Comparison of ENCODE assay signal across 10 cellular contexts in the genomic region with DNA sequence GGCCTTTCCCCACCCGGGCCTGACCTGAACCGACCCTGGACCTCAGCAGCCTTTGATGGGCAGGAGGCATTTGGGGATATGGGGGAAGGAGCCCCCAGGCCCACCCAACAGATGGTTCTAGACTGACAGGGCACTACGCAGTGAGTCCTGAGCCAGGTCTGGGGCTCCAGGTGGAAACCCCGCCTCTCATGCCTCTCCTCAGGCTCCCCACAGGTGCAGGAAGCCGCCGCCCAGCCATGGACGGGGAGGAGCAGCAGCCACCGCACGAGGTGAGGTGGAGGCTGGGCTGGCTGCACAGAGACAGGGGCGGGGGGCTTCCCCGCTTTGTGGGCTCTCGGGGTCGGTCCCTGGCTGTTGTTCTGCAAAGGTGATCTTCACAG. TPM values are rescaled to one million over a fixed set of nuclear protein-coding genes. Genes with fewer than 3 reads are reported as not detected.
A peak's percentile ranks its signal among the peaks of the same experiment; 100 is the strongest.
DNase-seq lines count a peak whose midpoint lies in the region; ATAC-seq, FAIRE-seq and TF ChIP-seq lines count a peak whose summit lies in the region.
"Had no signal": no experiment of that assay in that cellular context is flagged by ENCODE, and none has a peak within 500 bp of the region (broad histone marks: within the 10 kb centered on the region; RNA-seq: fewer than 3 reads in every experiment).

No MANE protein-coding gene starts in this region.

- no peak overlapping the region for H2BK120ac ChIP-seq in H1 (replicated peaks; ENCODE audit: low read depth, low read length)

- H3K4me3 ChIP-seq in A673 (ENCODE audit: low read depth, low read length, poor library complexity, severe bottlenecking) (no peak overlapping the region), HEK293 (ENCODE audit: low read depth, low read length) (no peak overlapping the region), H1 (ENCODE audit: extremely low read depth in 1 of 4, insufficient read depth in 2 of 4, low read depth in 3 of 4, low read length in 4 of 4) (no peak overlapping the region), breast epithelium (no peak overlapping the region), hepatocyte (no peak overlapping the region)
- H3K4me3 ChIP-seq: SJSA1 had no signal

- FAIRE-seq in H1 (lab: Jason Lieb, UNC): no peak

- TF ChIP-seq RAD21 in H1 (IDR thresholded peaks at IDR 0.05 in 1 of 2, conservative IDR thresholded peaks at IDR 0.05 in 1 of 2; ENCODE audit: low read depth in 2 of 2, low read length in 2 of 2): no peak

- no peak overlapping the region for H4K91ac ChIP-seq in H1 (replicated peaks; ENCODE audit: insufficient read length, low read length)

- H3K14ac ChIP-seq in H1 (ENCODE audit: insufficient read length): no peak overlapping the region

- peak overlapping the region; percentile 89 for H3K4me3 Mint-ChIP-seq in activated CD8-positive, alpha-beta T cell treated with anti-CD3 and anti-CD28 coated beads for 36 hours

- 82% methylated on average over 10 of the region's 13 CpGs; no CpG with 5 or more reads in 1 of the 2 experiments for WGBS in H1 (ENCODE audit: extremely low coverage in 1 of 2, insufficient coverage in 1 of 2, insufficient read length in 1 of 2, insufficient replicate concordance in 2 of 2, low coverage in 1 of 2, low lambda C conversion rate in 2 of 2, missing lambda C conversion rate in 1 of 2), 2 experiments
- WGBS in hepatocyte (ENCODE audit: low lambda C conversion rate, missing lambda C conversion rate): 85% methylated on average over 13 of the region's 13 CpGs

- intact Hi-C loops in A673 (cut with micrococcal nuclease; ENCODE audit: unreplicated experiment): no loop called here
- intact Hi-C loops in activated CD8-positive, alpha-beta T cell treated with anti-CD3 and anti-CD28 coated beads for 36 hours (cut with micrococcal nuclease): no loop called here
- intact Hi-C loops in breast epithelium (cut with DNase I; ENCODE audit: low total_unique reads): loop anchor here (1.0 kb wide), 1 partner anchor 44 kb away; no protein-coding TSS in a partner anchor

- no peak overlapping the region for H2AK5ac ChIP-seq in H1 (ENCODE audit: low read depth, low read length)

- CTCF ChIA-PET in A673 (lab: Charles Lee): no interaction called here
- CTCF ChIA-PET in HEK293 (lab: Yijun Ruan, JAX): no interaction called here
- CTCF ChIA-PET in activated CD8-positive, alpha-beta T cell treated with anti-CD3 and anti-CD28 coated beads for 36 hours (lab: Charles Lee): interaction anchor here (2.5 kb wide), 1 partner anchor 44 kb away, joined by 9 read pairs; no protein-coding TSS in a partner anchor
- CTCF ChIA-PET in H1 (lab: Charles Lee; ENCODE audit: partially characterized antibody): interaction anchor here (0.6 to 3.0 kb wide), 3 partner anchors 14 to 43 kb away, joined by 3 to 9 read pairs (median 3); no protein-coding TSS in a partner anchor

- no peaks in the 10 kb centered on the region for H3K27me3 Mint-ChIP-seq in activated CD8-positive, alpha-beta T cell treated with anti-CD3 and anti-CD28 coated beads for 36 hours

- DNase-seq in A673 (ENCODE audit: low spot score) (no peak), H1 (ENCODE audit: low read depth in 1 of 2, low spot score in 2 of 2) (no peak), breast epithelium (ENCODE audit: low spot score in 2 of 2) (no peak), superior temporal gyrus (ENCODE audit: extremely low spot score) (no peak), hepatocyte (ENCODE audit: low spot score) (no peak)
- peak; percentile 62 for DNase-seq in activated CD8-positive, alpha-beta T cell treated with anti-CD3 and anti-CD28 coated beads for 36 hours
- DNase-seq: midbrain had no signal

- BruUV-seq in A673 (replicated peaks; lab: Mats Ljungman, UMichigan): no TSS peak

- peaks cover 12% of the 10 kb centered on the region for H3K79me1 ChIP-seq in H1 (ENCODE audit: low read depth, low read length)

- no peak overlapping the region for H3K56ac ChIP-seq in H1 (replicated peaks; ENCODE audit: insufficient read length, low read depth, low read length)

- H3K4me1 Mint-ChIP-seq in activated CD8-positive, alpha-beta T cell treated with anti-CD3 and anti-CD28 coated beads for 36 hours (ENCODE audit: low read depth): peaks cover 38% of the 10 kb centered on the region

- H4K20me1 ChIP-seq in H1 (replicated peaks in 1 of 2; ENCODE audit: control insufficient read depth in 1 of 2, insufficient read depth in 2 of 2, low read length in 2 of 2) (peaks cover 21 to 31% of the 10 kb centered on the region in 2 experiments), hepatocyte (ENCODE audit: insufficient read depth, poor library complexity, severe bottlenecking) (no peaks in the 10 kb centered on the region)

- no peaks in the 10 kb centered on the region for H3K9me3 ChIP-seq in A673 (ENCODE audit: low read depth, low read length, poor library complexity, severe bottlenecking)
- no peaks in the 10 kb centered on the region for H3K9me3 ChIP-seq in HEK293 (ENCODE audit: control insufficient read depth, insufficient read depth, low read depth, low read length)
- no peaks in the 10 kb centered on the region for H3K9me3 ChIP-seq in H1 (ENCODE audit: insufficient read depth in 2 of 2, low read depth in 1 of 2, low read length in 1 of 2)
- H3K9me3 ChIP-seq in breast epithelium: no peaks in the 10 kb centered on the region
- H3K9me3 ChIP-seq in hepatocyte (ENCODE audit: low read depth): no peaks in the 10 kb centered on the region
- H3K9me3 ChIP-seq: SJSA1 had no signal

- H2BK12ac ChIP-seq in H1 (ENCODE audit: low read depth, low read length): no peak overlapping the region

- H3K4me2 ChIP-seq in H1 (ENCODE audit: insufficient read depth in 1 of 2, low read depth in 2 of 2, low read length in 2 of 2) (no peak overlapping the region), hepatocyte (no peak overlapping the region)

- H3K27ac ChIP-seq in A673 (ENCODE audit: low read depth, low read length, poor library complexity, severe bottlenecking) (peak overlapping the region; percentile 30), HEK293 (ENCODE audit: extremely low read depth, low read depth, low read length) (no peak overlapping the region), H1 (ENCODE audit: low read depth, low read length) (peak overlapping the region; percentile 32; the same call in 1 of the 2 replicates), breast epithelium (no peak overlapping the region), hepatocyte (no peak overlapping the region)
- H3K27ac ChIP-seq: SJSA1 had no signal

- H3K79me2 ChIP-seq in H1 (ENCODE audit: control insufficient read depth in 1 of 2, insufficient read depth in 2 of 2, low read length in 2 of 2): peaks cover 0 to 19% of the 10 kb centered on the region in 2 experiments; a peak in 1 of 4 replicates
- peaks cover 40% of the 10 kb centered on the region for H3K79me2 ChIP-seq in hepatocyte

- no peak for TF ChIP-seq EP300 in H1 (IDR thresholded peaks at IDR 0.05; ENCODE audit: borderline replicate concordance in 1 of 2, low read depth in 2 of 2, low read length in 2 of 2)

- no peak overlapping the region for H2BK5ac ChIP-seq in H1 (ENCODE audit: low read depth, low read length)

- no peak overlapping the region for H2BK20ac ChIP-seq in H1 (ENCODE audit: low read length)

- H3K23ac ChIP-seq in H1 (ENCODE audit: insufficient read length): no peak overlapping the region

- H3K27me3 ChIP-seq in A673 (replicated peaks; ENCODE audit: insufficient read depth, low read depth, low read length, poor library complexity) (no peaks in the 10 kb centered on the region), H1 (replicated peaks in 1 of 4; ENCODE audit: control insufficient read depth in 3 of 4, extremely low read depth in 1 of 4, insufficient read depth in 3 of 4, low read length in 3 of 4) (no peaks in the 10 kb centered on the region), breast epithelium (no peaks in the 10 kb centered on the region), hepatocyte (no peaks in the 10 kb centered on the region)
- H3K27me3 ChIP-seq: SJSA1 had no signal

- H3K36me3 Mint-ChIP-seq in activated CD8-positive, alpha-beta T cell treated with anti-CD3 and anti-CD28 coated beads for 36 hours (ENCODE audit: low read depth): peaks cover 22% of the 10 kb centered on the region

- POLR2A ChIA-PET in A673 (lab: Charles Lee; ENCODE audit: low non-redundant PET): no interaction called here
- POLR2A ChIA-PET in HEK293 (lab: Yijun Ruan, JAX): no interaction called here
- POLR2A ChIA-PET in activated CD8-positive, alpha-beta T cell treated with anti-CD3 and anti-CD28 coated beads for 36 hours (lab: Charles Lee): interaction anchor here (1.6 to 2.8 kb wide), 2 partner anchors 22 to 37 kb away, joined by 4 to 8 read pairs; no protein-coding TSS in a partner anchor
- POLR2A ChIA-PET in H1 (lab: Charles Lee; ENCODE audit: partially characterized antibody): interaction anchor here (1.4 kb wide), 1 partner anchor 26 kb away, joined by 3 read pairs; no protein-coding TSS in a partner anchor

- H3K4ac ChIP-seq in H1 (replicated peaks; ENCODE audit: insufficient read length, low read depth, low read length): no peak overlapping the region

- H4K8ac ChIP-seq in H1 (ENCODE audit: extremely low read depth, insufficient read depth, low read length): peak overlapping the region; percentile 36; the same call in 1 of the 2 replicates

- peak overlapping the region; percentile 99 for H3K27ac Mint-ChIP-seq in activated CD8-positive, alpha-beta T cell treated with anti-CD3 and anti-CD28 coated beads for 36 hours

- TF ChIP-seq POLR2A in H1 (IDR thresholded peaks at IDR 0.05; ENCODE audit: control extremely low read depth in 1 of 2, low read depth in 2 of 2, low read length in 2 of 2): no peak
- no peak for TF ChIP-seq POLR2A in breast epithelium (IDR thresholded peaks at IDR 0.05)

- no peaks in the 10 kb centered on the region for H3K9me3 Mint-ChIP-seq in activated CD8-positive, alpha-beta T cell treated with anti-CD3 and anti-CD28 coated beads for 36 hours

- no peak overlapping the region for H4K5ac ChIP-seq in H1 (ENCODE audit: insufficient read length, low read depth, low read length)

- H2BK15ac ChIP-seq in H1 (ENCODE audit: low read length): no peak overlapping the region

- H3K23me2 ChIP-seq in H1 (ENCODE audit: low read depth, low read length): no peaks in the 10 kb centered on the region; the same call in 1 of the 2 replicates

- no peaks in the 10 kb centered on the region for H3K9me2 ChIP-seq in hepatocyte (replicated peaks; ENCODE audit: insufficient read depth)

- no peak overlapping the region for H3K18ac ChIP-seq in H1 (ENCODE audit: extremely low read depth, low read length)

- H3K4me1 ChIP-seq in A673 (ENCODE audit: insufficient read depth, low read length, poor library complexity, severe bottlenecking): no peaks in the 10 kb centered on the region
- H3K4me1 ChIP-seq in HEK293 (ENCODE audit: control insufficient read depth, insufficient read depth, low read length): peaks cover 26% of the 10 kb centered on the region
- H3K4me1 ChIP-seq in H1 (replicated peaks in 1 of 4; ENCODE audit: control insufficient read depth in 3 of 4, insufficient read depth in 4 of 4, low read length in 3 of 4): peaks cover 0 to 20% (median 7%) of the 10 kb centered on the region in 4 experiments; a peak in 5 of 7 replicates
- peaks cover 13 to 20% of the 10 kb centered on the region in 2 donors for H3K4me1 ChIP-seq in breast epithelium
- H3K4me1 ChIP-seq in hepatocyte (ENCODE audit: insufficient read depth): peaks cover 34% of the 10 kb centered on the region

- H3K36me3 ChIP-seq in A673 (ENCODE audit: insufficient read depth, low read length, poor library complexity, severe bottlenecking): peaks cover 38% of the 10 kb centered on the region
- H3K36me3 ChIP-seq in HEK293 (ENCODE audit: control insufficient read depth in 2 of 2, insufficient read depth in 1 of 2, low read length in 2 of 2): peaks cover 9 to 77% of the 10 kb centered on the region in 2 experiments; a peak in 2 of 3 replicates
- H3K36me3 ChIP-seq in H1 (ENCODE audit: control insufficient read depth in 2 of 4, insufficient read depth in 4 of 4, low read length in 3 of 4): peaks cover 6 to 23% (median 7%) of the 10 kb centered on the region in 4 experiments; a peak in 5 of 8 replicates
- H3K36me3 ChIP-seq in breast epithelium: no peaks in the 10 kb centered on the region
- H3K36me3 ChIP-seq in hepatocyte (replicated peaks; ENCODE audit: insufficient read depth, low read depth): no peaks in the 10 kb centered on the region

- TF ChIP-seq CTCF in A673 (conservative IDR thresholded peaks at IDR 0.05; ENCODE audit: low read depth, low read length) (no peak), HEK293 (tag by site-specific recombination; IDR thresholded peaks at IDR 0.05) (no peak), H1 (IDR thresholded peaks at IDR 0.05; ENCODE audit: control extremely low read depth in 1 of 3, insufficient read depth in 1 of 3, low read depth in 1 of 3, low read length in 3 of 3) (no peak), breast epithelium (IDR thresholded peaks at IDR 0.05) (no peak), hepatocyte (IDR thresholded peaks at IDR 0.05; ENCODE audit: poor library complexity) (no peak)
- TF ChIP-seq CTCF in activated CD8-positive, alpha-beta T cell treated with anti-CD3 and anti-CD28 coated beads for 36 hours (IDR thresholded peaks at IDR 0.05): no peak

- no peak overlapping the region for H3K9ac ChIP-seq in H1 (replicated peaks in 1 of 4; ENCODE audit: extremely low read depth in 1 of 4, low read depth in 3 of 4, low read length in 3 of 4)

- no peak overlapping the region for H2AFZ ChIP-seq in H1 (ENCODE audit: low read length)
- H2AFZ ChIP-seq in hepatocyte: no peak overlapping the region

- peak; percentile 5 for ATAC-seq in activated CD8-positive, alpha-beta T cell treated with anti-CD3 and anti-CD28 coated beads for 36 hours
- no peak for ATAC-seq in HG03354 (IDR thresholded peaks at IDR 0.05; ENCODE audit: poor library complexity, severe bottlenecking, unreplicated experiment)

RNA-seq across cellular contexts. Expression of a gene that starts 7.1 kb away (rescaled TPM):
- total RNA-seq in A673 (2021) (63.9 and 68.2 TPM in 2 replicates), breast epithelium (10 to 100 TPM; 17.3 to 35.7 (median 28.2) TPM), hepatocyte (25.4 and 25.9 TPM in 2 replicates)
- total RNA-seq in activated CD8-positive, alpha-beta T cell treated with anti-CD3 and anti-CD28 coated beads for 36 hours: 100 to 1,000 TPM; 110 to 114 TPM
- total RNA-seq in H1 (2021; fragmentation: NEBNext Ultra II Directional; extraction: Animal tissue kit (Norgen Biotek cat#: 25700)): 57.5 and 60.0 TPM in 2 replicates
- polyA plus RNA-seq in H1 (2011; rRNA removed) (44.2 and 88.8 TPM in 2 replicates), hepatocyte (62.3 and 70.5 TPM in 2 replicates)
- polyA plus RNA-seq in H1 (2011; cell fraction: cytosol; rRNA removed): 59.7 TPM
- 170 TPM for polyA plus RNA-seq in H1 (2011; cell fraction: nucleus; rRNA removed)
- 38.3 to 63.0 TPM (median 60.8 TPM) in 4 replicates for polyA plus RNA-seq in H1 (2012, experiment 1 of 2)
- polyA plus RNA-seq in H1 (2012, experiment 2 of 2): 46.4 TPM
- polyA plus RNA-seq in H1 (2013, experiment 1 of 2): 46.6 TPM
- 45.5 TPM for polyA plus RNA-seq in H1 (2013, experiment 2 of 2)
- 17.2 and 19.0 TPM in 2 replicates for polyA minus RNA-seq in H1 (2011; rRNA and poly(A)+ RNA removed)
- polyA minus RNA-seq in H1 (2011; cell fraction: cytosol; rRNA and poly(A)+ RNA removed): 23.3 TPM
- polyA minus RNA-seq in H1 (2011; cell fraction: nucleus; rRNA and poly(A)+ RNA removed): 30.3 TPM

RNA-seq across cellular contexts. Expression of a gene that starts 8.0 kb away (rescaled TPM):
- total RNA-seq in A673 (2021) (39.2 and 41.3 TPM in 2 replicates), breast epithelium (10 to 100 TPM; 24.3 to 32.3 (median 31.8) TPM), hepatocyte (27.3 and 31.6 TPM in 2 replicates)
- total RNA-seq in activated CD8-positive, alpha-beta T cell treated with anti-CD3 and anti-CD28 coated beads for 36 hours: 10 to 100 TPM; 24.0 to 25.5 TPM
- 16.8 and 18.6 TPM in 2 replicates for total RNA-seq in H1 (2021; fragmentation: NEBNext Ultra II Directional; extraction: Animal tissue kit (Norgen Biotek cat#: 25700))
- polyA plus RNA-seq in H1 (2011; rRNA removed) (25.1 and 34.1 TPM in 2 replicates), hepatocyte (35.2 and 37.7 TPM in 2 replicates)
- 30.9 TPM for polyA plus RNA-seq in H1 (2011; cell fraction: cytosol; rRNA removed)
- polyA plus RNA-seq in H1 (2011; cell fraction: nucleus; rRNA removed): 69.8 TPM
- polyA plus RNA-seq in H1 (2012, experiment 1 of 2): 12.9 to 24.6 TPM (median 20.6 TPM) in 4 replicates
- polyA plus RNA-seq in H1 (2012, experiment 2 of 2): 13.2 TPM
- polyA plus RNA-seq in H1 (2013, experiment 1 of 2): 16.6 TPM
- polyA plus RNA-seq in H1 (2013, experiment 2 of 2): 14.1 TPM
- polyA minus RNA-seq in H1 (2011; rRNA and poly(A)+ RNA removed): 6.4 and 7.1 TPM in 2 replicates
- polyA minus RNA-seq in H1 (2011; cell fraction: cytosol; rRNA and poly(A)+ RNA removed): 6.4 TPM
- 9.8 TPM for polyA minus RNA-seq in H1 (2011; cell fraction: nucleus; rRNA and poly(A)+ RNA removed)

RNA-seq across cellular contexts. Expression of a gene that starts 22.3 kb away (rescaled TPM):
- total RNA-seq in A673 (2021) (7.6 and 9.1 TPM in 2 replicates), breast epithelium (1 to 10 TPM in 2 of 3 donors, under 1 TPM in 1; 0.64 to 2.0 (median 1.8) TPM), hepatocyte (0.60 and 2.1 TPM in 2 replicates)
- total RNA-seq in activated CD8-positive, alpha-beta T cell treated with anti-CD3 and anti-CD28 coated beads for 36 hours: 1 to 10 TPM; 3.3 to 3.9 TPM
- total RNA-seq in H1 (2021; fragmentation: NEBNext Ultra II Directional; extraction: Animal tissue kit (Norgen Biotek cat#: 25700)): 5.0 and 5.4 TPM in 2 replicates
- polyA plus RNA-seq in H1 (2011; rRNA removed) (3.5 and 6.0 TPM in 2 replicates), hepatocyte (0.44 and 1.2 TPM in 2 replicates)
- polyA plus RNA-seq in H1 (2011; cell fraction: cytosol; rRNA removed): 4.2 TPM
- 8.3 TPM for polyA plus RNA-seq in H1 (2011; cell fraction: nucleus; rRNA removed)
- 3.9 to 6.9 TPM (median 5.9 TPM) in 4 replicates for polyA plus RNA-seq in H1 (2012, experiment 1 of 2)
- polyA plus RNA-seq in H1 (2012, experiment 2 of 2): 4.1 TPM
- polyA plus RNA-seq in H1 (2013, experiment 1 of 2): 4.8 TPM
- 5.1 TPM for polyA plus RNA-seq in H1 (2013, experiment 2 of 2)
- polyA minus RNA-seq in H1 (2011; rRNA and poly(A)+ RNA removed): 0.78 and 0.91 TPM in 2 replicates
- polyA minus RNA-seq in H1 (2011; cell fraction: cytosol; rRNA and poly(A)+ RNA removed): 2.8 TPM
- 2.8 TPM for polyA minus RNA-seq in H1 (2011; cell fraction: nucleus; rRNA and poly(A)+ RNA removed)

RNA-seq across cellular contexts. Expression of a gene that starts 52.0 kb away (rescaled TPM):
- total RNA-seq in A673 (2021): 31.0 and 33.1 TPM in 2 replicates
- 10 to 100 TPM; 44.8 to 47.2 TPM for total RNA-seq in activated CD8-positive, alpha-beta T cell treated with anti-CD3 and anti-CD28 coated beads for 36 hours
- 23.5 and 24.7 TPM in 2 replicates for total RNA-seq in H1 (2021; fragmentation: NEBNext Ultra II Directional; extraction: Animal tissue kit (Norgen Biotek cat#: 25700))
- polyA plus RNA-seq in H1 (2011; rRNA removed): 24.2 and 33.6 TPM in 2 replicates
- 23.5 TPM for polyA plus RNA-seq in H1 (2011; cell fraction: cytosol; rRNA removed)
- 176 TPM for polyA plus RNA-seq in H1 (2011; cell fraction: nucleus; rRNA removed)
- 18.5 to 28.4 TPM (median 26.1 TPM) in 4 replicates for polyA plus RNA-seq in H1 (2012, experiment 1 of 2)
- polyA plus RNA-seq in H1 (2012, experiment 2 of 2): 17.2 TPM
- polyA plus RNA-seq in H1 (2013, experiment 1 of 2): 14.6 TPM
- polyA plus RNA-seq in H1 (2013, experiment 2 of 2): 13.0 TPM
- polyA minus RNA-seq in H1 (2011; rRNA and poly(A)+ RNA removed): 14.8 and 14.9 TPM in 2 replicates
- polyA minus RNA-seq in H1 (2011; cell fraction: cytosol; rRNA and poly(A)+ RNA removed): 13.8 TPM
- 34.9 TPM for polyA minus RNA-seq in H1 (2011; cell fraction: nucleus; rRNA and poly(A)+ RNA removed)
- total RNA-seq in breast epithelium: 10 to 100 TPM; 34.2 to 66.2 (median 59.6) TPM
- 14.0 and 26.2 TPM in 2 replicates for total RNA-seq in hepatocyte
- polyA plus RNA-seq in hepatocyte: 31.5 and 44.1 TPM in 2 replicates

RNA-seq across cellular contexts. Expression of a gene that starts 58.2 kb away (rescaled TPM):
- total RNA-seq in A673 (2021): 38.6 and 42.8 TPM in 2 replicates
- 10 to 100 TPM; 43.0 to 44.3 TPM for total RNA-seq in activated CD8-positive, alpha-beta T cell treated with anti-CD3 and anti-CD28 coated beads for 36 hours
- 21.2 and 26.4 TPM in 2 replicates for total RNA-seq in H1 (2021; fragmentation: NEBNext Ultra II Directional; extraction: Animal tissue kit (Norgen Biotek cat#: 25700))
- 11.2 and 18.8 TPM in 2 replicates for polyA plus RNA-seq in H1 (2011; rRNA removed)
- 11.2 TPM for polyA plus RNA-seq in H1 (2011; cell fraction: cytosol; rRNA removed)
- polyA plus RNA-seq in H1 (2011; cell fraction: nucleus; rRNA removed): 131 TPM
- polyA plus RNA-seq in H1 (2012, experiment 1 of 2): 13.3 to 28.3 TPM (median 25.5 TPM) in 4 replicates
- 14.3 TPM for polyA plus RNA-seq in H1 (2012, experiment 2 of 2)
- polyA plus RNA-seq in H1 (2013, experiment 1 of 2): 11.9 TPM
- polyA plus RNA-seq in H1 (2013, experiment 2 of 2): 11.8 TPM
- 6.1 and 7.2 TPM in 2 replicates for polyA minus RNA-seq in H1 (2011; rRNA and poly(A)+ RNA removed)
- 11.4 TPM for polyA minus RNA-seq in H1 (2011; cell fraction: cytosol; rRNA and poly(A)+ RNA removed)
- polyA minus RNA-seq in H1 (2011; cell fraction: nucleus; rRNA and poly(A)+ RNA removed): 34.8 TPM
- 10 to 100 TPM; 22.9 to 35.7 (median 29.4) TPM for total RNA-seq in breast epithelium
- 21.5 and 23.8 TPM in 2 replicates for total RNA-seq in hepatocyte
- 30.2 and 40.5 TPM in 2 replicates for polyA plus RNA-seq in hepatocyte

Comparison
In these comparisons a context has a peak if more than half of its experiments do, and no peak if none do; other contexts are left out.
1. H3K27ac ChIP-seq: peak in A673 (single experiment) and H1 (single experiment); none in HEK293 (single experiment), breast epithelium (0 of 2) and hepatocyte (single experiment).
2. CTCF ChIA-PET loops: an anchor here in activated CD8-positive, alpha-beta T cell treated with anti-CD3 and anti-CD28 coated beads for 36 hours (2.5 kb wide) and H1 (0.6 to 3.0 kb wide); none called in A673 and HEK293.
3. POLR2A ChIA-PET loops: an anchor here in activated CD8-positive, alpha-beta T cell treated with anti-CD3 and anti-CD28 coated beads for 36 hours (1.6 to 2.8 kb wide) and H1 (1.4 kb wide); none called in A673 and HEK293.